ENCODE assay signal across 18 cellular contexts in the genomic region with DNA sequence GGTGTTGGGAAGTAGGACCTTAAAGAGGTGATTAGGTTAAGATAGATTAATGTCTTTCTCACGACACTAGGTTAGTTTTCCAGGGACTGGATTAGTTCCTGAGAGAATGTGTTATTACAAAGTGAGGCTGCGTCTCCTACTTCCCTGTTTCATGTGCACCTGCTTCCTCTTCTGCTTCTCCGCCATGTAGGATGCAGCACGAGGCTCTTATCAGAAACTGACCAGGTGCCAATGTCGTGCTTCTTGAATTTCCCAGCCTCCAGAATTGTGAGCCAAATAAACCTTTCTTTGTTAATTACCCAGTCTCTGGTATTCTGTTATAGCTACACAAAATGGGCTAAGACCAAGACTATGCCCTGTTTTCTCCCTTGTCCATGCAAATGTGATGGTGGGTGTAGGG.
"Had no signal": no experiment of that assay in that cellular context is flagged by ENCODE, and none has a peak within 500 bp of the region (broad histone marks: within the 10 kb centered on the region; RNA-seq: fewer than 3 reads in every experiment).

No MANE protein-coding gene starts in this region.

- ATAC-seq: gastrocnemius medialis, heart right ventricle, left lung had no signal

- H3K36me3 Mint-ChIP-seq: activated naive CD4-positive, alpha-beta T cell treated with anti-CD3 and anti-CD28 coated beads, Interleukin-2, amount 10 ng/mL, durations not matched to agents 7 days and 5 days had no signal

- H3K4me1 Mint-ChIP-seq: activated CD4-positive, alpha-beta T cell treated with anti-CD3 and anti-CD28 coated beads, Interleukin-2, amount 10 ng/mL, durations not matched to agents 24 days and 14 days; activated naive CD4-positive, alpha-beta T cell treated with anti-CD3 and anti-CD28 coated beads, Interleukin-2, amount 10 ng/mL, durations not matched to agents 7 days and 5 days had no signal

- H3K27ac ChIP-seq: adrenal gland, gastrocnemius medialis, heart right ventricle, left lung, sigmoid colon had no signal

- H3K27me3 ChIP-seq: adrenal gland, gastrocnemius medialis, left lung, sigmoid colon had no signal

- H3K36me3 ChIP-seq: adrenal gland, gastrocnemius medialis, heart right ventricle, left lung, sigmoid colon had no signal

- H3K4me1 ChIP-seq: adrenal gland, gastrocnemius medialis, left lung, sigmoid colon had no signal

- H3K4me3 Mint-ChIP-seq: activated B cell treated with CpG ODN at 0.5 μM for 24 hours; activated CD4-positive, alpha-beta T cell treated with anti-CD3 and anti-CD28 coated beads, Interleukin-2, amount 10 ng/mL, durations not matched to agents 24 days and 14 days; activated naive CD4-positive, alpha-beta T cell treated with anti-CD3 and anti-CD28 coated beads, Interleukin-2, amount 10 ng/mL, durations not matched to agents 7 days and 5 days; nephron progenitor cell had no signal

- H3K9me3 ChIP-seq: adrenal gland, gastrocnemius medialis, heart right ventricle, left lung, sigmoid colon had no signal

- DNase-seq: activated B cell treated with CpG ODN at 0.5 μM for 24 hours; activated CD4-positive, alpha-beta T cell treated with anti-CD3 and anti-CD28 coated beads, Interleukin-2, amount 10 ng/mL, durations not matched to agents 24 days and 14 days; activated naive CD4-positive, alpha-beta T cell treated with anti-CD3 and anti-CD28 coated beads, Interleukin-2, amount 10 ng/mL, durations not matched to agents 7 days and 5 days; adrenal gland; central memory CD4-positive, alpha-beta T cell; cortex of kidney; effector CD8-positive, alpha-beta T cell; gastrocnemius medialis; heart right ventricle; islet precursor cell; left lung; nephron progenitor cell; sigmoid colon; stimulated activated CD4-positive, alpha-beta T cell treated with anti-CD3 and anti-CD28 coated beads, Interleukin-2, amount 100 ng/mL, for 24 hours; stimulated activated naive CD4-positive, alpha-beta T cell; substantia nigra; trophoblast cell had no signal

- H3K27ac Mint-ChIP-seq: activated B cell treated with CpG ODN at 0.5 μM for 24 hours; activated CD4-positive, alpha-beta T cell treated with anti-CD3 and anti-CD28 coated beads, Interleukin-2, amount 10 ng/mL, durations not matched to agents 24 days and 14 days; activated naive CD4-positive, alpha-beta T cell treated with anti-CD3 and anti-CD28 coated beads, Interleukin-2, amount 10 ng/mL, durations not matched to agents 7 days and 5 days; activated T-helper 2 cell treated with anti-CD3 and anti-CD28 coated beads, Interferon-gamma antibody, Interleukin-2, Interleukin-4, amounts not matched to agents 10 μg/mL and 5 μg/mL and 100 μg/mL, durations not matched to agents 14 hours and 24 hours and 36 hours; nephron progenitor cell had no signal

- H3K9me3 Mint-ChIP-seq: activated B cell treated with CpG ODN at 0.5 μM for 24 hours; activated CD4-positive, alpha-beta T cell treated with anti-CD3 and anti-CD28 coated beads, Interleukin-2, amount 10 ng/mL, durations not matched to agents 24 days and 14 days; activated naive CD4-positive, alpha-beta T cell treated with anti-CD3 and anti-CD28 coated beads, Interleukin-2, amount 10 ng/mL, durations not matched to agents 7 days and 5 days; activated T-helper 2 cell treated with anti-CD3 and anti-CD28 coated beads, Interferon-gamma antibody, Interleukin-2, Interleukin-4, amounts not matched to agents 10 μg/mL and 5 μg/mL and 100 μg/mL, durations not matched to agents 14 hours and 24 hours and 36 hours; nephron progenitor cell had no signal

- H3K4me3 ChIP-seq: adrenal gland, gastrocnemius medialis, heart right ventricle, left lung, sigmoid colon had no signal
